ENCODE assay signal across 27 cellular contexts in genomic region chr5:4081466-4081865, GRCh38.
"Had no signal": no experiment of that assay in that cellular context is flagged by ENCODE, and none has a peak within 500 bp of the region (broad histone marks: within the 10 kb centered on the region; RNA-seq: fewer than 3 reads in every experiment).

No MANE protein-coding gene starts in this region.

- H3K4me1 Mint-ChIP-seq: memory B cell, naive B cell had no signal

- H3K4me3 ChIP-seq: colonic mucosa, esophagus squamous epithelium, heart left ventricle, hepatocyte, lung, mucosa of descending colon, prostate gland, right atrium auricular region, smooth muscle cell, stomach, thyroid gland, uterus had no signal

- ATAC-seq: heart left ventricle; left lobe of liver; mucosa of descending colon; natural killer cell treated with Interleukin-12 subunit alpha and Interleukin-12 subunit beta and Interleukin-15 and Interleukin-18, amount 100 ng/mL, for 72 hours; sciatic nerve had no signal

- H3K27ac ChIP-seq: colonic mucosa, esophagus squamous epithelium, heart left ventricle, hepatocyte, prostate gland, right atrium auricular region, stomach, thyroid gland, uterus had no signal

- H3K9me3 ChIP-seq: colonic mucosa, esophagus squamous epithelium, heart left ventricle, prostate gland, right atrium auricular region, thyroid gland, uterus had no signal

- H3K27me3 ChIP-seq: colonic mucosa, esophagus squamous epithelium, heart left ventricle, hepatocyte, right atrium auricular region, stomach, thyroid gland, uterus had no signal

- H3K27ac Mint-ChIP-seq: dendritic cell treated with granulocyte-macrophage colony-stimulating factor and Interleukin-4, amounts not matched to agents 40 ng/mL and 50 ng/mL, for 4 days; memory B cell; naive B cell had no signal

- H3K36me3 Mint-ChIP-seq: memory B cell, naive B cell had no signal

- DNase-seq: colonic mucosa; effector CD8-positive, alpha-beta T cell; esophagus squamous epithelium; heart left ventricle; kidney; mucosa of descending colon; naive B cell; nucleus accumbens; stimulated activated CD4-positive, alpha-beta T cell treated with anti-CD3 and anti-CD28 coated beads, Interleukin-12 subunit alpha, Interleukin-12 subunit beta, amount 100 ng/mL, for 4 hours; stimulated activated CD4-positive, alpha-beta T cell treated with anti-CD3 and anti-CD28 coated beads, Interleukin-1b, Interleukin-23, amount 100 ng/mL, for 48 hours; stimulated activated CD4-positive, alpha-beta T cell treated with anti-CD3 and anti-CD28 coated beads, Interleukin-4, amount 100 ng/mL, for 1 hour; stimulated activated CD8-positive, alpha-beta memory T cell treated with anti-CD3 and anti-CD28 coated beads, Interleukin-4, amount 100 ng/mL, for 48 hours; stimulated activated naive CD4-positive, alpha-beta T cell treated with Interleukin-2 at 50 U/mL for 16 hours; stomach; thyroid gland; trophoblast cell; uterus had no signal

- H3K36me3 ChIP-seq: colonic mucosa, esophagus squamous epithelium, heart left ventricle, prostate gland, right atrium auricular region, stomach, thyroid gland, uterus had no signal

- H3K4me3 Mint-ChIP-seq: dendritic cell treated with granulocyte-macrophage colony-stimulating factor and Interleukin-4, amounts not matched to agents 40 ng/mL and 50 ng/mL, for 4 days; memory B cell; natural killer cell treated with Interleukin-12 subunit alpha and Interleukin-12 subunit beta and Interleukin-15 and Interleukin-18, amount 100 ng/mL, for 72 hours had no signal

- H3K4me1 ChIP-seq: colonic mucosa, esophagus squamous epithelium, heart left ventricle, prostate gland, right atrium auricular region, stomach, thyroid gland, uterus had no signal

- H3K27me3 Mint-ChIP-seq: dendritic cell treated with granulocyte-macrophage colony-stimulating factor and Interleukin-4, amounts not matched to agents 40 ng/mL and 50 ng/mL, for 4 days; memory B cell; naive B cell had no signal
